31 cellular contexts compared by ENCODE assay signal in genomic region chr4:134505511-134505910, GRCh38.
"Had no signal": no experiment of that assay in that cellular context is flagged by ENCODE, and none has a peak within 500 bp of the region (broad histone marks: within the 10 kb centered on the region; RNA-seq: fewer than 3 reads in every experiment).

No MANE protein-coding gene starts in this region.

- H3K36me3 ChIP-seq: adrenal gland, esophagus muscularis mucosa, gastroesophageal sphincter had no signal

- DNase-seq: activated CD4-positive, alpha-beta memory T cell treated with anti-CD3 and anti-CD28 coated beads for 36 hours; activated CD4-positive, alpha-beta T cell treated with anti-CD3 and anti-CD28 coated beads for 36 hours; activated CD4-positive, alpha-beta T cell treated with anti-CD3 and anti-CD28 coated beads, Interleukin-2, amount 10 ng/mL, durations not matched to agents 24 days and 14 days; activated CD4-positive, CD25-positive, alpha-beta regulatory T cell; activated CD4-positive, CD25-positive, alpha-beta regulatory T cell treated with anti-CD3 and anti-CD28 coated beads, Interleukin-2, amount 50 U/mL, for 72 hours; activated CD8-positive, alpha-beta memory T cell treated with anti-CD3 and anti-CD28 coated beads, Interleukin-2, amount 10 ng/mL, durations not matched to agents 7 days and 5 days; activated CD8-positive, alpha-beta memory T cell treated with anti-CD3 and anti-CD28 coated beads, Interleukin-2, amount 50 U/mL, for 4 hours; activated CD8-positive, alpha-beta T cell treated with anti-CD3 and anti-CD28 coated beads, Interleukin-2, amount 10 ng/mL, durations not matched to agents 7 days and 5 days; activated effector memory CD4-positive, alpha-beta T cell treated with anti-CD3 and anti-CD28 coated beads, Interleukin-2, amount 50 U/mL, for 16 hours; activated naive CD4-positive, alpha-beta T cell treated with anti-CD3 and anti-CD28 coated beads for 36 hours; activated naive CD8-positive, alpha-beta T cell treated with anti-CD3 and anti-CD28 coated beads for 36 hours; activated naive CD8-positive, alpha-beta T cell treated with anti-CD3 and anti-CD28 coated beads, Interleukin-2, amount 50 U/mL, for 24 hours; activated T-cell treated with anti-CD3 and anti-CD28 coated beads, Interleukin-2, amount 50 U/mL, for 1 hour; activated T-cell treated with anti-CD3 and anti-CD28 coated beads, Interleukin-2, amount 50 U/mL, for 48 hours; adrenal gland; amygdala; aorta; body of pancreas; caudate nucleus; cortex of kidney; effector memory CD4-positive, alpha-beta T cell; endodermal cell; erythroblast; foreskin melanocyte; head of caudate nucleus; T-helper 2 cell had no signal

- H3K27ac ChIP-seq: adrenal gland, body of pancreas, esophagus muscularis mucosa, gastroesophageal sphincter had no signal

- H3K9me3 Mint-ChIP-seq: activated CD4-positive, alpha-beta T cell treated with anti-CD3 and anti-CD28 coated beads, Interleukin-2, amount 10 ng/mL, durations not matched to agents 24 days and 14 days; activated T-helper 1 cell treated with anti-CD3 and anti-CD28 coated beads, Interleukin-12 subunit alpha, Interleukin-12 subunit beta, Interleukin-2, Interleukin-4 antibody, amounts not matched to agents 30 ng/mL and 10 ng/mL and 1 ng/mL, durations not matched to agents 14 hours and 24 hours and 36 hours; activated T-helper 2 cell treated with anti-CD3 and anti-CD28 coated beads, Interferon-gamma antibody, Interleukin-2, Interleukin-4, amounts not matched to agents 10 μg/mL and 5 μg/mL and 100 μg/mL, durations not matched to agents 14 hours and 24 hours and 36 hours had no signal

- H3K27me3 Mint-ChIP-seq: activated CD4-positive, alpha-beta memory T cell treated with anti-CD3 and anti-CD28 coated beads for 36 hours; activated CD4-positive, alpha-beta T cell treated with anti-CD3 and anti-CD28 coated beads for 36 hours; activated CD4-positive, alpha-beta T cell treated with anti-CD3 and anti-CD28 coated beads, Interleukin-2, amount 10 ng/mL, durations not matched to agents 24 days and 14 days; activated CD8-positive, alpha-beta memory T cell treated with anti-CD3 and anti-CD28 coated beads, Interleukin-2, amount 10 ng/mL, durations not matched to agents 7 days and 5 days; activated naive CD4-positive, alpha-beta T cell treated with anti-CD3 and anti-CD28 coated beads, Interleukin-2, amount 50 U/mL, for 24 hours; activated naive CD8-positive, alpha-beta T cell treated with anti-CD3 and anti-CD28 coated beads for 36 hours; activated naive CD8-positive, alpha-beta T cell treated with anti-CD3 and anti-CD28 coated beads, Interleukin-2, amount 50 U/mL, for 24 hours had no signal

- H3K27ac Mint-ChIP-seq: activated CD4-positive, alpha-beta memory T cell treated with anti-CD3 and anti-CD28 coated beads for 36 hours; activated CD4-positive, alpha-beta T cell treated with anti-CD3 and anti-CD28 coated beads for 36 hours; activated CD4-positive, alpha-beta T cell treated with anti-CD3 and anti-CD28 coated beads, Interleukin-2, amount 10 ng/mL, durations not matched to agents 24 days and 14 days; activated CD8-positive, alpha-beta memory T cell treated with anti-CD3 and anti-CD28 coated beads, Interleukin-2, amount 10 ng/mL, durations not matched to agents 7 days and 5 days; activated CD8-positive, alpha-beta T cell treated with anti-CD3 and anti-CD28 coated beads, Interleukin-2, amount 10 ng/mL, durations not matched to agents 7 days and 5 days; activated naive CD4-positive, alpha-beta T cell treated with anti-CD3 and anti-CD28 coated beads for 36 hours; activated naive CD4-positive, alpha-beta T cell treated with anti-CD3 and anti-CD28 coated beads, Interleukin-2, amount 50 U/mL, for 24 hours; activated naive CD8-positive, alpha-beta T cell treated with anti-CD3 and anti-CD28 coated beads for 36 hours; activated naive CD8-positive, alpha-beta T cell treated with anti-CD3 and anti-CD28 coated beads, Interleukin-2, amount 50 U/mL, for 24 hours; activated T-helper 1 cell treated with anti-CD3 and anti-CD28 coated beads, Interleukin-12 subunit alpha, Interleukin-12 subunit beta, Interleukin-2, Interleukin-4 antibody, amounts not matched to agents 30 ng/mL and 10 ng/mL and 1 ng/mL, durations not matched to agents 14 hours and 24 hours and 36 hours; activated T-helper 2 cell treated with anti-CD3 and anti-CD28 coated beads, Interferon-gamma antibody, Interleukin-2, Interleukin-4, amounts not matched to agents 10 μg/mL and 5 μg/mL and 100 μg/mL, durations not matched to agents 14 hours and 24 hours and 36 hours; endodermal cell had no signal

- H3K4me3 Mint-ChIP-seq: activated CD4-positive, alpha-beta memory T cell treated with anti-CD3 and anti-CD28 coated beads for 36 hours; activated CD4-positive, alpha-beta T cell treated with anti-CD3 and anti-CD28 coated beads for 36 hours; activated CD4-positive, alpha-beta T cell treated with anti-CD3 and anti-CD28 coated beads, Interleukin-2, amount 10 ng/mL, durations not matched to agents 24 days and 14 days; activated CD8-positive, alpha-beta memory T cell treated with anti-CD3 and anti-CD28 coated beads, Interleukin-2, amount 10 ng/mL, durations not matched to agents 7 days and 5 days; activated CD8-positive, alpha-beta T cell treated with anti-CD3 and anti-CD28 coated beads, Interleukin-2, amount 10 ng/mL, durations not matched to agents 7 days and 5 days; activated naive CD4-positive, alpha-beta T cell treated with anti-CD3 and anti-CD28 coated beads for 36 hours; activated naive CD4-positive, alpha-beta T cell treated with anti-CD3 and anti-CD28 coated beads, Interleukin-2, amount 50 U/mL, for 24 hours; activated naive CD8-positive, alpha-beta T cell treated with anti-CD3 and anti-CD28 coated beads for 36 hours; activated naive CD8-positive, alpha-beta T cell treated with anti-CD3 and anti-CD28 coated beads, Interleukin-2, amount 50 U/mL, for 24 hours; activated T-helper 1 cell treated with anti-CD3 and anti-CD28 coated beads, Interleukin-12 subunit alpha, Interleukin-12 subunit beta, Interleukin-2, Interleukin-4 antibody, amounts not matched to agents 30 ng/mL and 10 ng/mL and 1 ng/mL, durations not matched to agents 14 hours and 24 hours and 36 hours; endodermal cell had no signal

- H3K36me3 Mint-ChIP-seq: activated CD4-positive, alpha-beta memory T cell treated with anti-CD3 and anti-CD28 coated beads for 36 hours; activated CD8-positive, alpha-beta memory T cell treated with anti-CD3 and anti-CD28 coated beads, Interleukin-2, amount 10 ng/mL, durations not matched to agents 7 days and 5 days; activated naive CD4-positive, alpha-beta T cell treated with anti-CD3 and anti-CD28 coated beads, Interleukin-2, amount 50 U/mL, for 24 hours; activated naive CD8-positive, alpha-beta T cell treated with anti-CD3 and anti-CD28 coated beads for 36 hours had no signal

- H3K4me3 ChIP-seq: adrenal gland, body of pancreas, esophagus muscularis mucosa, gastroesophageal sphincter had no signal

- H3K9me3 ChIP-seq: adrenal gland, body of pancreas, esophagus muscularis mucosa, gastroesophageal sphincter had no signal

- H3K27me3 ChIP-seq: adrenal gland, body of pancreas, esophagus muscularis mucosa, gastroesophageal sphincter had no signal

- H3K4me1 Mint-ChIP-seq: activated CD4-positive, alpha-beta T cell treated with anti-CD3 and anti-CD28 coated beads for 36 hours; activated CD4-positive, alpha-beta T cell treated with anti-CD3 and anti-CD28 coated beads, Interleukin-2, amount 10 ng/mL, durations not matched to agents 24 days and 14 days; activated CD8-positive, alpha-beta memory T cell treated with anti-CD3 and anti-CD28 coated beads, Interleukin-2, amount 10 ng/mL, durations not matched to agents 7 days and 5 days; activated naive CD4-positive, alpha-beta T cell treated with anti-CD3 and anti-CD28 coated beads, Interleukin-2, amount 50 U/mL, for 24 hours; activated naive CD8-positive, alpha-beta T cell treated with anti-CD3 and anti-CD28 coated beads for 36 hours; activated naive CD8-positive, alpha-beta T cell treated with anti-CD3 and anti-CD28 coated beads, Interleukin-2, amount 50 U/mL, for 24 hours had no signal

- ATAC-seq: activated CD4-positive, alpha-beta T cell treated with anti-CD3 and anti-CD28 coated beads for 36 hours; activated CD8-positive, alpha-beta memory T cell treated with anti-CD3 and anti-CD28 coated beads, Interleukin-2, amount 10 ng/mL, durations not matched to agents 7 days and 5 days; activated CD8-positive, alpha-beta T cell treated with anti-CD3 and anti-CD28 coated beads, Interleukin-2, amount 10 ng/mL, durations not matched to agents 7 days and 5 days; activated naive CD8-positive, alpha-beta T cell treated with anti-CD3 and anti-CD28 coated beads, Interleukin-2, amount 50 U/mL, for 24 hours; body of pancreas; gastroesophageal sphincter had no signal

- H3K4me1 ChIP-seq: adrenal gland, body of pancreas, esophagus muscularis mucosa, gastroesophageal sphincter had no signal
